Comparison of ENCODE assay signal across 9 cellular contexts in the genomic region with DNA sequence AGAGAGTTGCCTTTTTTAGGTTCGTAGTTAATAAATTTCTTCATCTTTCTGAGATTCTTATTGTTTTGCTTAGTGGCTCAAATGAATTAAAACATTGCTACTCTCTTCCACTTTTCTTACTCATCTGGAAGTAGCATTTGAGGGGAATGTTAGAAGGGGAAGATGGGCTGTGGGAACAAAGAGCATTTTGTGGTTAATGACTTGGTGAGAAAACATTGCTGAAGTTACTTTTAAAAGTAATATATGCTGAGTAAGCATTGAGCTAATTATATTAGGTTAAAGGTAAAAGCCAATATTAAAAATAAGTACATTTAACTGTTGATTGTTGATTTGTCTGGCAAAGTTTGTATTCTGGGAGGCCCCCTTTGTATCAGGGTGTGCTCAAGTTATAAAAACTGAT. TPM values are rescaled to one million over a fixed set of nuclear protein-coding genes. Genes with fewer than 3 reads are reported as not detected.
DNase-seq lines count a peak whose midpoint lies in the region; ATAC-seq and TF ChIP-seq lines count a peak whose summit lies in the region.
"Had no signal": no experiment of that assay in that cellular context is flagged by ENCODE, and none has a peak within 500 bp of the region (broad histone marks: within the 10 kb centered on the region; RNA-seq: fewer than 3 reads in every experiment).

No MANE protein-coding gene starts in this region.

- H3K27ac ChIP-seq in Panc1 (ENCODE audit: low read length) (peak overlapping the region; percentile 73), endodermal cell (ENCODE audit: low read depth, low read length) (no peak overlapping the region), gastrocnemius medialis (peak overlapping the region in 2 of 4 donors; percentile 32 to 99)

- 100% methylated on average over 1 of the region's 1 CpG; no CpG with 5 or more reads in 1 of the 2 experiments for WGBS in endodermal cell (ENCODE audit: insufficient coverage in 1 of 2, insufficient read length in 1 of 2), 2 experiments

- no peak for TF ChIP-seq POLR2A in gastrocnemius medialis (IDR thresholded peaks at IDR 0.05)

- H3K27me3 ChIP-seq in Panc1 (ENCODE audit: control insufficient read depth, insufficient read depth, low read length) (no peaks in the 10 kb centered on the region), endodermal cell (ENCODE audit: control insufficient read depth, insufficient read depth, low read length, poor library complexity, severe bottlenecking) (no peaks in the 10 kb centered on the region), gastrocnemius medialis (no peaks in the 10 kb centered on the region)

- no peaks in the 10 kb centered on the region for H3K9me3 ChIP-seq in Panc1 (ENCODE audit: control insufficient read depth, insufficient read depth, low read depth, low read length)
- H3K9me3 ChIP-seq in endodermal cell (ENCODE audit: control insufficient read depth, low read length): no peaks in the 10 kb centered on the region
- no peaks in the 10 kb centered on the region for H3K9me3 ChIP-seq in gastrocnemius medialis

- H3K4me3 ChIP-seq in Panc1 (ENCODE audit: low read depth in 2 of 2, low read length in 2 of 2) (peak overlapping the region in 1 of 2 experiments; percentile 10; a peak in 1 of 4 replicates), endodermal cell (ENCODE audit: low read length) (peak overlapping the region; percentile 88), retinal pigment epithelial cell (ENCODE audit: low read length) (peak overlapping the region; percentile 4), gastrocnemius medialis (no peak overlapping the region)

- CTCF ChIA-PET in activated CD4-positive, alpha-beta memory T cell treated with anti-CD3 and anti-CD28 coated beads, Interleukin-2, amount 10 ng/mL, durations not matched to agents 7 days and 5 days (lab: Charles Lee): no interaction called here
- CTCF ChIA-PET in activated CD4-positive, alpha-beta memory T cell treated with anti-CD3 and anti-CD28 coated beads for 36 hours (lab: Charles Lee): interaction anchor here (1.1 kb wide), 1 partner anchor 101 kb away, joined by 3 read pairs; no protein-coding TSS in a partner anchor
- CTCF ChIA-PET in Panc1 (lab: Charles Lee): no interaction called here

- peak overlapping the region; percentile 12 for H3K27ac Mint-ChIP-seq in activated CD4-positive, alpha-beta memory T cell treated with anti-CD3 and anti-CD28 coated beads, Interleukin-2, amount 10 ng/mL, durations not matched to agents 7 days and 5 days
- no peak overlapping the region for H3K27ac Mint-ChIP-seq in activated CD4-positive, alpha-beta memory T cell treated with anti-CD3 and anti-CD28 coated beads for 36 hours
- peak overlapping the region; percentile 85 for H3K27ac Mint-ChIP-seq in endodermal cell

- no peaks in the 10 kb centered on the region for H3K9me3 Mint-ChIP-seq in activated CD4-positive, alpha-beta memory T cell treated with anti-CD3 and anti-CD28 coated beads, Interleukin-2, amount 10 ng/mL, durations not matched to agents 7 days and 5 days
- H3K9me3 Mint-ChIP-seq in activated CD4-positive, alpha-beta memory T cell treated with anti-CD3 and anti-CD28 coated beads for 36 hours: no peaks in the 10 kb centered on the region
- H3K9me3 Mint-ChIP-seq in endodermal cell: no peaks in the 10 kb centered on the region

- no TSS peak for BruUV-seq in Panc1 (replicated peaks; lab: Mats Ljungman, UMichigan)

- H3K4me1 Mint-ChIP-seq in activated CD4-positive, alpha-beta memory T cell treated with anti-CD3 and anti-CD28 coated beads, Interleukin-2, amount 10 ng/mL, durations not matched to agents 7 days and 5 days: peaks cover 72% of the 10 kb centered on the region
- peaks cover 76% of the 10 kb centered on the region for H3K4me1 Mint-ChIP-seq in activated CD4-positive, alpha-beta memory T cell treated with anti-CD3 and anti-CD28 coated beads for 36 hours (ENCODE audit: low read depth)
- peaks cover 31% of the 10 kb centered on the region for H3K4me1 Mint-ChIP-seq in endodermal cell

- ATAC-seq in Panc1: no peak
- no peak for ATAC-seq in gastrocnemius medialis

- in situ Hi-C loops in Panc1 (cut with HindIII; ENCODE audit: low pct_unique_long_range_greater_than_20kb, low sequenced_read_pairs) (no loop called here), gastrocnemius medialis (cut with MboI; ENCODE audit: low sequenced_read_pairs in 4 of 4) (no loop called here)

- intact Hi-C loops in activated CD4-positive, alpha-beta memory T cell treated with anti-CD3 and anti-CD28 coated beads for 36 hours (cut with micrococcal nuclease): loop anchor here (10.0 kb wide), 1 partner anchor 1096 kb away; the partner anchor contains the start of gene BCL2A1
- intact Hi-C loops in Panc1 (cut with micrococcal nuclease; ENCODE audit: unreplicated experiment) (loop anchor here (10.0 kb wide), 1 partner anchor 124 kb away; no protein-coding TSS in a partner anchor), gastrocnemius medialis (cut with DNase I; ENCODE audit: low total_unique reads) (no loop called here)

- H3K36me3 ChIP-seq in Panc1 (ENCODE audit: control insufficient read depth, insufficient read depth, low read length) (peaks cover 15% of the 10 kb centered on the region), endodermal cell (ENCODE audit: control insufficient read depth, insufficient read depth, low read length) (peaks cover 50% of the 10 kb centered on the region), gastrocnemius medialis (peaks cover 0 to 14% of the 10 kb centered on the region in 2 donors)

- H3K36me3 Mint-ChIP-seq in activated CD4-positive, alpha-beta memory T cell treated with anti-CD3 and anti-CD28 coated beads, Interleukin-2, amount 10 ng/mL, durations not matched to agents 7 days and 5 days (ENCODE audit: low read depth): peaks cover 54% of the 10 kb centered on the region
- H3K36me3 Mint-ChIP-seq in activated CD4-positive, alpha-beta memory T cell treated with anti-CD3 and anti-CD28 coated beads for 36 hours: peaks cover 36% of the 10 kb centered on the region
- H3K36me3 Mint-ChIP-seq in endodermal cell (ENCODE audit: low read depth): peaks cover 36% of the 10 kb centered on the region

- DNase-seq in activated CD4-positive, alpha-beta memory T cell treated with anti-CD3 and anti-CD28 coated beads, Interleukin-2, amount 10 ng/mL, durations not matched to agents 7 days and 5 days: no peak
- DNase-seq in activated CD4-positive, alpha-beta memory T cell treated with anti-CD3 and anti-CD28 coated beads for 36 hours: no peak
- DNase-seq in Panc1 (ENCODE audit: low read depth, low spot score) (no peak), endodermal cell (no peak), retinal pigment epithelial cell (ENCODE audit: low read depth) (no peak), COR-L47 (lab: John Stamatoyannopoulos, UW) (no peak), SW 1271 (lab: John Stamatoyannopoulos, UW) (no peak), gastrocnemius medialis (no peak)
- DNase-seq: nucleus accumbens had no signal

- POLR2A ChIA-PET in activated CD4-positive, alpha-beta memory T cell treated with anti-CD3 and anti-CD28 coated beads, Interleukin-2, amount 10 ng/mL, durations not matched to agents 7 days and 5 days (lab: Charles Lee): interaction anchor here (1.0 to 3.2 kb wide), 4 partner anchors 8 to 26 kb away, joined by 3 to 10 read pairs (median 4); no protein-coding TSS in a partner anchor
- POLR2A ChIA-PET in activated CD4-positive, alpha-beta memory T cell treated with anti-CD3 and anti-CD28 coated beads for 36 hours (lab: Charles Lee): no interaction called here
- POLR2A ChIA-PET in Panc1 (lab: Charles Lee): no interaction called here

- H3K27me3 Mint-ChIP-seq in activated CD4-positive, alpha-beta memory T cell treated with anti-CD3 and anti-CD28 coated beads, Interleukin-2, amount 10 ng/mL, durations not matched to agents 7 days and 5 days: no peaks in the 10 kb centered on the region
- no peaks in the 10 kb centered on the region for H3K27me3 Mint-ChIP-seq in activated CD4-positive, alpha-beta memory T cell treated with anti-CD3 and anti-CD28 coated beads for 36 hours
- H3K27me3 Mint-ChIP-seq in endodermal cell (ENCODE audit: insufficient read depth): no peaks in the 10 kb centered on the region

- H3K4me3 Mint-ChIP-seq in activated CD4-positive, alpha-beta memory T cell treated with anti-CD3 and anti-CD28 coated beads, Interleukin-2, amount 10 ng/mL, durations not matched to agents 7 days and 5 days: peak overlapping the region; percentile 2
- no peak overlapping the region for H3K4me3 Mint-ChIP-seq in activated CD4-positive, alpha-beta memory T cell treated with anti-CD3 and anti-CD28 coated beads for 36 hours
- H3K4me3 Mint-ChIP-seq in endodermal cell: peak overlapping the region; percentile 100

- TF ChIP-seq CTCF in Panc1 (IDR thresholded peaks at IDR 0.05) (no peak), endodermal cell (conservative IDR thresholded peaks at IDR 0.05) (no peak), retinal pigment epithelial cell (conservative IDR thresholded peaks at IDR 0.05; ENCODE audit: low read depth, low read length) (no peak), gastrocnemius medialis (IDR thresholded peaks at IDR 0.05 in 4 of 5, conservative IDR thresholded peaks at IDR 0.05 in 1 of 5) (no peak)

- H3K4me1 ChIP-seq in Panc1 (ENCODE audit: control insufficient read depth, insufficient read depth, low read length) (peaks cover 49% of the 10 kb centered on the region), endodermal cell (ENCODE audit: control insufficient read depth, insufficient read depth, low read length) (peaks cover 11% of the 10 kb centered on the region), gastrocnemius medialis (peaks cover 78 to 79% of the 10 kb centered on the region in 2 donors)

- H3K9ac ChIP-seq in endodermal cell (ENCODE audit: extremely low read depth, low read length, poor library complexity, severe bottlenecking): peak overlapping the region; percentile 23

RNA-seq across cellular contexts. Expression of gene MORF4L1, which starts 5.7 kb away (rescaled TPM):
- 100 to 1,000 TPM; 278 to 280 TPM for total RNA-seq in activated CD4-positive, alpha-beta memory T cell treated with anti-CD3 and anti-CD28 coated beads, Interleukin-2, amount 10 ng/mL, durations not matched to agents 7 days and 5 days
- total RNA-seq in activated CD4-positive, alpha-beta memory T cell treated with anti-CD3 and anti-CD28 coated beads for 36 hours: 100 to 1,000 TPM; 262 TPM
- total RNA-seq in Panc1 (2021; ENCODE audit: unreplicated experiment): 360 TPM
- 283 TPM for polyA plus RNA-seq in Panc1 (2012; ENCODE audit: insufficient read length)
- 100 to 1,000 TPM; 457 to 505 TPM for total RNA-seq in endodermal cell
- polyA plus RNA-seq in endodermal cell (2013, experiment 1 of 2): 438 TPM
- 420 TPM for polyA plus RNA-seq in endodermal cell (2013, experiment 2 of 2)
- total RNA-seq in gastrocnemius medialis: 100 to 1,000 TPM; 279 to 372 (median 286) TPM

Comparison
In these comparisons a context has a peak if more than half of its experiments do, and no peak if none do; other contexts are left out.
1. H3K4me3 ChIP-seq: peak in endodermal cell (single experiment) and retinal pigment epithelial cell (single experiment); none in gastrocnemius medialis (0 of 4).